In genomic region chr22:36281726-36282077, GRCh38 we compare ENCODE assay signal across 24 cellular contexts. TPM values are rescaled to one million over a fixed set of nuclear protein-coding genes. Genes with fewer than 3 reads are reported as not detected.
DNase-seq lines count a peak whose midpoint lies in the region; ATAC-seq and TF ChIP-seq lines count a peak whose summit lies in the region.
"Had no signal": no experiment of that assay in that cellular context is flagged by ENCODE, and none has a peak within 500 bp of the region (broad histone marks: within the 10 kb centered on the region; RNA-seq: fewer than 3 reads in every experiment).

No MANE protein-coding gene starts in this region.

- peaks cover 6% of the 10 kb centered on the region for H3K4me1 Mint-ChIP-seq in MCF 10A (ENCODE audit: insufficient read depth, unreplicated experiment)
- peaks cover under 1 to 20% (median 16%) of the 10 kb centered on the region in 7 donors for H3K4me1 Mint-ChIP-seq in naive thymus-derived CD4-positive, alpha-beta T cell

- DNase-seq in breast epithelium (ENCODE audit: low spot score in 2 of 2) (no peak), MCF 10A (ENCODE audit: unreplicated experiment) (no peak), caudate nucleus (lab: John Stamatoyannopoulos, UW) (peak in 1 of 61 donors; percentile 56), NCI-H128 (lab: John Stamatoyannopoulos, UW; ENCODE audit: unreplicated experiment) (no peak), NCI-H2196 treated with DMSO at 0.1 percent for 48 hours (lab: John Stamatoyannopoulos, UW; ENCODE audit: unreplicated experiment) (no peak)
- no peak for DNase-seq in naive thymus-derived CD4-positive, alpha-beta T cell
- DNase-seq: activated CD4-positive, alpha-beta T cell treated with anti-CD3 and anti-CD28 coated beads, Interleukin-2, amount 10 ng/mL, durations not matched to agents 24 days and 14 days; activated naive CD4-positive, alpha-beta T cell treated with anti-CD3 and anti-CD28 coated beads for 36 hours; activated T-cell treated with anti-CD3 and anti-CD28 coated beads, Interleukin-2, amount 50 U/mL, for 72 hours; BE2C; DND-41; GOT3; KBM-7; left colon; mesendoderm; MM.1S; naive B cell; NCI-H1436 treated with DMSO at 0.1 percent for 48 hours; NCI-H524 treated with DMSO at 0.1 percent for 48 hours; stimulated activated CD8-positive, alpha-beta memory T cell treated with anti-CD3 and anti-CD28 coated beads, Interleukin-4, amount 100 ng/mL, for 48 hours had no signal

- H3K27ac ChIP-seq in breast epithelium (peak overlapping the region; percentile 43 to 66), caudate nucleus (ENCODE audit: low read depth, low read length) (peak overlapping the region; percentile 36), temporal lobe (ENCODE audit: low read depth, low read length) (peak overlapping the region; percentile 19)
- no peak overlapping the region for H3K27ac ChIP-seq in naive thymus-derived CD4-positive, alpha-beta T cell (ENCODE audit: low read depth, low read length)
- H3K27ac ChIP-seq: parathyroid adenoma had no signal

- POLR2A ChIA-PET in MCF 10A (lab: Yijun Ruan, JAX): interaction anchor here (0.6 kb wide), 1 partner anchor 130 kb away, joined by 3 read pairs; no protein-coding TSS in a partner anchor
- POLR2A ChIA-PET in naive thymus-derived CD4-positive, alpha-beta T cell (lab: Charles Lee): interaction anchor here (1.4 kb wide), 1 partner anchor 11 kb away, joined by 5 read pairs; no protein-coding TSS in a partner anchor

- peaks cover 84% of the 10 kb centered on the region for H3K36me3 Mint-ChIP-seq in MCF 10A (ENCODE audit: insufficient read depth, unreplicated experiment)
- H3K36me3 Mint-ChIP-seq in naive thymus-derived CD4-positive, alpha-beta T cell: peaks cover 10 to 42% (median 16%) of the 10 kb centered on the region in 5 donors

- no peaks in the 10 kb centered on the region for H3K27me3 Mint-ChIP-seq in MCF 10A (ENCODE audit: insufficient read depth, unreplicated experiment)
- no peaks in the 10 kb centered on the region for H3K27me3 Mint-ChIP-seq in naive thymus-derived CD4-positive, alpha-beta T cell
- H3K27me3 Mint-ChIP-seq: activated CD4-positive, alpha-beta T cell treated with anti-CD3 and anti-CD28 coated beads, Interleukin-2, amount 10 ng/mL, durations not matched to agents 24 days and 14 days; naive B cell had no signal

- no peaks in the 10 kb centered on the region for H3K9me3 ChIP-seq in breast epithelium
- H3K9me3 ChIP-seq in naive thymus-derived CD4-positive, alpha-beta T cell (ENCODE audit: control insufficient read depth in 2 of 3, low read length in 3 of 3): no peaks in the 10 kb centered on the region
- H3K9me3 ChIP-seq: BE2C had no signal

- TF ChIP-seq CTCF in breast epithelium (IDR thresholded peaks at IDR 0.05): no peak
- TF ChIP-seq CTCF in MCF 10A (IDR thresholded peaks at IDR 0.05; ENCODE audit: unreplicated experiment): no peak

- no peak overlapping the region for H3K27ac Mint-ChIP-seq in MCF 10A (ENCODE audit: low read depth, unreplicated experiment)
- peak overlapping the region in 5 of 9 donors; percentile 34 to 82 (median 72) for H3K27ac Mint-ChIP-seq in naive thymus-derived CD4-positive, alpha-beta T cell

- BruUV-seq in MCF 10A (replicated peaks; lab: Mats Ljungman, UMichigan): no TSS peak

- H3K4me3 Mint-ChIP-seq in MCF 10A (ENCODE audit: unreplicated experiment): no peak overlapping the region
- H3K4me3 Mint-ChIP-seq in naive thymus-derived CD4-positive, alpha-beta T cell: no peak overlapping the region
- H3K4me3 Mint-ChIP-seq: activated CD4-positive, alpha-beta T cell treated with anti-CD3 and anti-CD28 coated beads, Interleukin-2, amount 10 ng/mL, durations not matched to agents 24 days and 14 days; activated naive CD4-positive, alpha-beta T cell treated with anti-CD3 and anti-CD28 coated beads for 36 hours; activated T-cell treated with anti-CD3 and anti-CD28 coated beads, Interleukin-2, amount 50 U/mL, for 72 hours; naive B cell had no signal

- intact Hi-C loops in breast epithelium (cut with DNase I; ENCODE audit: low total_unique reads): loop anchor here (5.0 kb wide), 1 partner anchor 84 kb away; no protein-coding TSS in a partner anchor
- intact Hi-C loops in MCF 10A (cut with micrococcal nuclease): no loop called here
- intact Hi-C loops in naive thymus-derived CD4-positive, alpha-beta T cell (cut with micrococcal nuclease): no loop called here

- H3K4me1 ChIP-seq in breast epithelium: no peaks in the 10 kb centered on the region
- H3K4me1 ChIP-seq in naive thymus-derived CD4-positive, alpha-beta T cell (ENCODE audit: control insufficient read depth in 2 of 2, insufficient read depth in 2 of 2, low read length in 2 of 2): peaks cover 14 to 19% of the 10 kb centered on the region in 2 donors
- H3K4me1 ChIP-seq: BE2C, parathyroid adenoma had no signal

- CTCF ChIA-PET in MCF 10A (lab: Yijun Ruan, JAX): interaction anchor here (0.7 to 1.6 kb wide), 7 partner anchors 19 to 176 kb away, joined by 3 to 7 read pairs (median 4); no protein-coding TSS in a partner anchor
- CTCF ChIA-PET in naive thymus-derived CD4-positive, alpha-beta T cell (lab: Charles Lee): interaction anchor here (0.6 kb wide), 1 partner anchor 15 kb away, joined by 3 read pairs; no protein-coding TSS in a partner anchor

- H3K4me3 ChIP-seq in breast epithelium: no peak overlapping the region
- no peak overlapping the region for H3K4me3 ChIP-seq in naive thymus-derived CD4-positive, alpha-beta T cell (ENCODE audit: low read length)

- no peaks in the 10 kb centered on the region for H3K9me3 Mint-ChIP-seq in MCF 10A (ENCODE audit: unreplicated experiment)
- H3K9me3 Mint-ChIP-seq in naive thymus-derived CD4-positive, alpha-beta T cell: peaks cover 0 to 23% (median 0%) of the 10 kb centered on the region in 11 donors
- H3K9me3 Mint-ChIP-seq: activated CD4-positive, alpha-beta T cell treated with anti-CD3 and anti-CD28 coated beads, Interleukin-2, amount 10 ng/mL, durations not matched to agents 24 days and 14 days; activated naive CD4-positive, alpha-beta T cell treated with anti-CD3 and anti-CD28 coated beads for 36 hours; activated T-cell treated with anti-CD3 and anti-CD28 coated beads, Interleukin-2, amount 50 U/mL, for 72 hours; naive B cell had no signal

- TF ChIP-seq POLR2A in breast epithelium (IDR thresholded peaks at IDR 0.05): no peak

- ATAC-seq in naive thymus-derived CD4-positive, alpha-beta T cell: no peak
- ATAC-seq in HG02678 (IDR thresholded peaks at IDR 0.05; ENCODE audit: unreplicated experiment): no peak
- ATAC-seq: activated T-cell treated with anti-CD3 and anti-CD28 coated beads, Interleukin-2, amount 50 U/mL, for 72 hours; left colon; SK-N-SH treated with all-trans-retinoic acid at 6 μM for 48 hours had no signal

- H3K36me3 ChIP-seq in breast epithelium: peaks cover 7% of the 10 kb centered on the region
- H3K36me3 ChIP-seq in naive thymus-derived CD4-positive, alpha-beta T cell (ENCODE audit: control insufficient read depth in 2 of 3, insufficient read depth in 3 of 3, low read length in 3 of 3): peaks cover 32 to 61% (median 33%) of the 10 kb centered on the region in 3 experiments

- H3K27me3 ChIP-seq in breast epithelium: no peaks in the 10 kb centered on the region
- no peaks in the 10 kb centered on the region for H3K27me3 ChIP-seq in naive thymus-derived CD4-positive, alpha-beta T cell (ENCODE audit: control insufficient read depth in 2 of 2, insufficient read depth in 2 of 2, low read length in 2 of 2)
- H3K27me3 ChIP-seq: BE2C had no signal

RNA-seq across cellular contexts. Expression of gene APOL1, which starts 28.8 kb away (rescaled TPM):
- total RNA-seq in breast epithelium (10 to 100 TPM in 2 of 3 donors, 1 to 10 TPM in 1; 5.9 to 38.3 (median 22.2) TPM), MCF 10A (2022) (0.14 and 0.69 TPM in 2 replicates), temporal lobe (0.74 TPM)
- 10 to 100 TPM in 4 of 5 experiments, 1 to 10 TPM in 1; 8.6 to 91.1 (median 18.4) TPM for total RNA-seq in naive thymus-derived CD4-positive, alpha-beta T cell
- 10 to 100 TPM in 1 of 2 donors, 1 to 10 TPM in 1; 6.2 to 14.9 TPM for polyA plus RNA-seq in naive thymus-derived CD4-positive, alpha-beta T cell

RNA-seq across cellular contexts. Expression of gene APOL2, which starts 42.4 kb away (rescaled TPM):
- 100 to 1,000 TPM in 1 of 3 donors, 10 to 100 TPM in 2; 50.4 to 112 (median 73.8) TPM for total RNA-seq in breast epithelium
- 16.0 and 38.7 TPM in 2 replicates for total RNA-seq in MCF 10A (2022)
- total RNA-seq in naive thymus-derived CD4-positive, alpha-beta T cell: 100 to 1,000 TPM in 1 of 5 experiments, 10 to 100 TPM in 4; 30.1 to 133 (median 66.9) TPM
- 10 to 100 TPM; 13.4 to 14.9 TPM for polyA plus RNA-seq in naive thymus-derived CD4-positive, alpha-beta T cell
- total RNA-seq in temporal lobe: 6.1 TPM
